ENCODE assay signal across 14 cellular contexts in the genomic region with DNA sequence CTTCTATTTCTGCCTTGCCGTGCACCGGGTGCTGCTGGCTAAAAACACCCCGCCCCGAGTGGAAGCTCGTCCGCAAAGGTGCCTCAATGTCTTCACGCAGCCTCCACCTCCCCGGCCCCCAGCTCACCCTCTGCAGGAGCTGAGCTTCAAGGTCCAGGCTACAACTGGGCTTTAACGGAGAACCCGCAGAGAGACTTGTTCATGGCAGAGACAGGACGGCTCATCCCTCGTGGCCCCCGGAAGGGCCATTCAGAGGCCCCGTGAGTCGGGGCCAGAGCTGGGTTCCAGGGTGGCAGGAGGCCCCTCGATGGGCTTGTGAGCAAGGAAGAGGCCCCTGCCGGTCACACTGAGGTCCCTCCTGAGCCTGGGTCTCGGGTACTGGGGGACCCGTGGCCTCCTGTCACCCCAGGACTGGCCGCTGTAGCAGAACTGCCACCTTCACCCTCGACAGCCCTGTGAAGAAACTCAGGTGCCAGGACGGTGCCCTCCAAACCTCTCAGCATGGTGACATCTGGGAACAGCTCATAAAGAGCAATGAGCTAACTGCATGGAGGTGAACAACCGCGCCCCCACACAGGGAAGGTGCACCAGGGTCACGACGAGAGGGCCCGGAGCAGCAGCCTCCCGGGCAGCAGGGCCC. TPM values are rescaled to one million over a fixed set of nuclear protein-coding genes. Genes with fewer than 3 reads are reported as not detected.
A peak's percentile ranks its signal among the peaks of the same experiment; 100 is the strongest.
DNase-seq lines count a peak whose midpoint lies in the region; ATAC-seq and TF ChIP-seq lines count a peak whose summit lies in the region.
"Had no signal": no experiment of that assay in that cellular context is flagged by ENCODE, and none has a peak within 500 bp of the region (broad histone marks: within the 10 kb centered on the region; RNA-seq: fewer than 3 reads in every experiment).

No MANE protein-coding gene starts in this region.

- H3K36me3 Mint-ChIP-seq in type B pancreatic cell, result peaks cover 1% of the 10 kb centered on the region

- TF ChIP-seq CTCF in heart right ventricle (IDR thresholded peaks at IDR 0.05) (no peak), lower lobe of right lung (IDR thresholded peaks at IDR 0.05) (no peak), type B pancreatic cell (conservative IDR thresholded peaks at IDR 0.05) (no peak), RWPE1 (conservative IDR thresholded peaks at IDR 0.05; ENCODE audit: low read depth) (no peak)

- peaks cover 0 to 30% (median 0%) of the 10 kb centered on the region in 9 donors for H3K36me3 ChIP-seq in heart right ventricle
- H3K36me3 ChIP-seq in H7 (replicated peaks; ENCODE audit: control insufficient read depth, insufficient read depth, low read length), result no peaks in the 10 kb centered on the region; the same call in 1 of the 2 replicates
- H3K36me3 ChIP-seq in lower lobe of right lung, result peaks cover 15% of the 10 kb centered on the region

- H3K27ac ChIP-seq in heart right ventricle (no peak overlapping the region), lower lobe of right lung (no peak overlapping the region), RWPE1 (no peak overlapping the region)

- DNase-seq in cardiac septum (ENCODE audit: low spot score) (peak; percentile 64), heart right ventricle (no peak), H7 (peak; percentile 47), lower lobe of right lung (peak; percentile 39), type B pancreatic cell (ENCODE audit: extremely low spot score, unreplicated experiment) (peak; percentile 53), RWPE1 (ENCODE audit: low spot score) (no peak)
- DNase-seq in activated CD4-positive, alpha-beta T cell treated with anti-CD3 and anti-CD28 coated beads for 1 hour, result no peak
- DNase-seq: AML-193; CD4-positive, CD25-positive, alpha-beta regulatory T cell; DMS53; NCI-H1930; NCI-H2171; NCI-H446 had no signal

- intact Hi-C loops in cardiac septum (cut with DNase I) (no loop called here), heart right ventricle (cut with DNase I) (no loop called here), lower lobe of right lung (cut with DNase I) (no loop called here)

- H3K4me1 ChIP-seq in heart right ventricle (peaks cover 0 to 33% (median 17%) of the 10 kb centered on the region in 9 donors), lower lobe of right lung (peaks cover 26% of the 10 kb centered on the region)

- ATAC-seq in heart right ventricle (no peak), lower lobe of right lung (no peak)
- ATAC-seq: HCT116 had no signal

- no peak overlapping the region for H3K4me3 Mint-ChIP-seq in type B pancreatic cell
- H3K4me3 Mint-ChIP-seq: CD4-positive, CD25-positive, alpha-beta regulatory T cell had no signal

- WGBS in heart right ventricle, 2 donors, result 85 to 87% methylated on average over 28 of the region's 28 CpGs

- no peaks in the 10 kb centered on the region for H3K27me3 Mint-ChIP-seq in type B pancreatic cell
- H3K27me3 Mint-ChIP-seq: CD4-positive, CD25-positive, alpha-beta regulatory T cell had no signal

- H3K9me3 ChIP-seq in heart right ventricle (no peaks in the 10 kb centered on the region), lower lobe of right lung (no peaks in the 10 kb centered on the region)

- no peak overlapping the region for H3K27ac Mint-ChIP-seq in type B pancreatic cell

- H3K27me3 ChIP-seq in heart right ventricle (no peaks in the 10 kb centered on the region), H7 (ENCODE audit: control insufficient read depth, insufficient read depth, low read length) (no peaks in the 10 kb centered on the region), lower lobe of right lung (ENCODE audit: low read depth) (no peaks in the 10 kb centered on the region)

- H3K4me3 ChIP-seq in heart right ventricle, result no peak overlapping the region
- H3K4me3 ChIP-seq in H7 (ENCODE audit: insufficient read depth, low read depth, low read length), result no peak overlapping the region
- H3K4me3 ChIP-seq in lower lobe of right lung, result no peak overlapping the region

- POLR2A ChIA-PET in RWPE1 (lab: Yijun Ruan, JAX; ENCODE audit: low non-redundant PET), result no interaction called here

- H3K9me3 Mint-ChIP-seq in type B pancreatic cell, result no peaks in the 10 kb centered on the region
- H3K9me3 Mint-ChIP-seq: CD4-positive, CD25-positive, alpha-beta regulatory T cell had no signal

- CTCF ChIA-PET in RWPE1 (lab: Yijun Ruan, JAX), result interaction anchor here (0.5 to 0.6 kb wide), 4 partner anchors 10 to 71 kb away, joined by 3 to 4 read pairs (median 4); no protein-coding TSS in a partner anchor

- no peaks in the 10 kb centered on the region for H3K4me1 Mint-ChIP-seq in type B pancreatic cell (ENCODE audit: unreplicated experiment)

RNA-seq across cellular contexts. Expression of gene UBAC1, which starts 58.0 kb away (rescaled TPM):
- total RNA-seq in cardiac septum, result 90.3 TPM
- 100 to 1,000 TPM in 2 of 10 donors, 10 to 100 TPM in 8; 73.8 to 138 (median 85.4) TPM for total RNA-seq in heart right ventricle
- polyA plus RNA-seq in heart right ventricle, result 100 to 1,000 TPM in 1 of 2 donors, 10 to 100 TPM in 1; 83.8 to 172 TPM
- total RNA-seq in H7 (2014; rRNA removed; shearing (Covaris generic)), result 74.6 and 77.0 TPM in 2 replicates
- total RNA-seq in lower lobe of right lung, result 40.3 TPM
- 34.5 and 45.2 TPM in 2 replicates for total RNA-seq in type B pancreatic cell (ENCODE audit: low replicate concordance)

Comparison
In these comparisons a context has a peak if more than half of its experiments do, and no peak if none do; other contexts are left out.
1. DNase-seq: peak in cardiac septum (single experiment), H7 (single experiment), lower lobe of right lung (single experiment) and type B pancreatic cell (single experiment); none in heart right ventricle (0 of 2), activated CD4-positive, alpha-beta T cell treated with anti-CD3 and anti-CD28 coated beads for 1 hour (single experiment) and RWPE1 (single experiment).